Comparison of ENCODE assay signal across 19 cellular contexts in genomic region chr10:73628405-73628804, GRCh38. TPM values are rescaled to one million over a fixed set of nuclear protein-coding genes. Genes with fewer than 3 reads are reported as not detected.
DNase-seq lines count a peak whose midpoint lies in the region; ATAC-seq and TF ChIP-seq lines count a peak whose summit lies in the region.
"Had no signal": no experiment of that assay in that cellular context is flagged by ENCODE, and none has a peak within 500 bp of the region (broad histone marks: within the 10 kb centered on the region; RNA-seq: fewer than 3 reads in every experiment).

No MANE protein-coding gene starts in this region.

- CTCF ChIA-PET in mammary epithelial cell (lab: Charles Lee; ENCODE audit: low non-redundant PET), result no interaction called here

- H2AFZ ChIP-seq in mammary epithelial cell (ENCODE audit: low read depth, low read length), result no peak overlapping the region

- H3K36me3 ChIP-seq in mammary epithelial cell (ENCODE audit: insufficient read depth, low read length), result no peaks in the 10 kb centered on the region
- H3K36me3 ChIP-seq in mucosa of descending colon (ENCODE audit: low read depth), result no peaks in the 10 kb centered on the region
- H3K36me3 ChIP-seq in skeletal muscle tissue (ENCODE audit: control insufficient read depth in 3 of 3, insufficient read depth in 3 of 3, low read length in 3 of 3), result peaks cover 11 to 20% (median 14%) of the 10 kb centered on the region in 3 donors
- H3K36me3 ChIP-seq: SJCRH30 had no signal

- in situ Hi-C loops in mammary epithelial cell (cut with MboI; ENCODE audit: low sequenced_read_pairs in 2 of 2), result no loop called here

- H3K27ac ChIP-seq in mammary epithelial cell (ENCODE audit: insufficient read depth, low read depth, low read length) (no peak overlapping the region), skeletal muscle tissue (ENCODE audit: low read depth, low read length) (peak overlapping the region; percentile 11)
- H3K27ac ChIP-seq: SJCRH30 had no signal

- no peaks in the 10 kb centered on the region for H3K9me3 ChIP-seq in mammary epithelial cell (replicated peaks; ENCODE audit: insufficient read depth, low read length)
- no peaks in the 10 kb centered on the region for H3K9me3 ChIP-seq in mucosa of descending colon
- H3K9me3 ChIP-seq in skeletal muscle tissue (ENCODE audit: control insufficient read depth in 3 of 3, low read length in 3 of 3), result no peaks in the 10 kb centered on the region
- H3K9me3 ChIP-seq: Caco-2, SJCRH30 had no signal

- no peak overlapping the region for H3K4me2 ChIP-seq in mammary epithelial cell (ENCODE audit: insufficient read depth, low read depth, low read length)

- TF ChIP-seq CTCF in mammary epithelial cell (conservative IDR thresholded peaks at IDR 0.05 in 1 of 2, IDR thresholded peaks at IDR 0.05 in 1 of 2; ENCODE audit: extremely low read depth in 1 of 2, insufficient read depth in 1 of 2, low read depth in 1 of 2, low read length in 2 of 2) (no peak), mucosa of descending colon (IDR thresholded peaks at IDR 0.05) (no peak)

- no TSS peak for BruUV-seq in mammary epithelial cell (replicated peaks; lab: Mats Ljungman, UMichigan)

- H4K20me1 ChIP-seq in mammary epithelial cell (ENCODE audit: insufficient read depth, low read length), result no peaks in the 10 kb centered on the region

- no peak overlapping the region for H3K4me3 ChIP-seq in mammary epithelial cell (replicated peaks in 1 of 3; ENCODE audit: insufficient read depth in 1 of 3, low read depth in 2 of 3, low read length in 3 of 3)
- no peak overlapping the region for H3K4me3 ChIP-seq in mucosa of descending colon
- H3K4me3 ChIP-seq in skeletal muscle tissue (ENCODE audit: low read length in 3 of 3), result no peak overlapping the region
- H3K4me3 ChIP-seq: SJCRH30 had no signal

- no peaks in the 10 kb centered on the region for H3K27me3 ChIP-seq in mammary epithelial cell (ENCODE audit: insufficient read depth, low read length)
- no peaks in the 10 kb centered on the region for H3K27me3 ChIP-seq in skeletal muscle tissue (ENCODE audit: control insufficient read depth in 3 of 3, insufficient read depth in 3 of 3, low read length in 3 of 3)
- H3K27me3 ChIP-seq: SJCRH30 had no signal

- ATAC-seq in mucosa of descending colon, result peak; percentile 63
- no peak for ATAC-seq in GM18868 (IDR thresholded peaks at IDR 0.05; ENCODE audit: unreplicated experiment)
- ATAC-seq in HG03135 (IDR thresholded peaks at IDR 0.05; ENCODE audit: unreplicated experiment), result no peak

- DNase-seq in NCI-H2107 treated with DMSO at 0.1 percent for 48 hours (lab: John Stamatoyannopoulos, UW; ENCODE audit: unreplicated experiment) (peak; percentile 34), mammary epithelial cell (peak; percentile 31), mucosa of descending colon (peak; percentile 64 to 71 (median 71)), NOMO-1 (lab: John Stamatoyannopoulos, UW; ENCODE audit: unreplicated experiment in 2 of 2) (no peak), HT-29 (ENCODE audit: low spot score) (no peak)
- DNase-seq: Caco-2; CD4-positive, CD25-positive, alpha-beta regulatory T cell; DND-41; Kasumi-1; NCI-H1105 treated with DMSO at 0.1 percent for 48 hours; NCI-H1694 treated with DMSO at 0.1 percent for 48 hours; NCI-H2171; NCI-H446 treated with DMSO at 0.1 percent for 48 hours; RPMI8226 had no signal

- intact Hi-C loops in mammary epithelial cell (cut with micrococcal nuclease) (no loop called here), mucosa of descending colon (cut with DNase I, micrococcal nuclease) (no loop called here)

- H3K4me1 ChIP-seq in mammary epithelial cell (ENCODE audit: insufficient read depth, low read length), result peaks cover 6% of the 10 kb centered on the region
- H3K4me1 ChIP-seq in mucosa of descending colon (ENCODE audit: low read depth), result peaks cover 5% of the 10 kb centered on the region
- H3K4me1 ChIP-seq in skeletal muscle tissue (ENCODE audit: control insufficient read depth in 3 of 3, insufficient read depth in 3 of 3, low read length in 3 of 3), result peaks cover 3 to 26% (median 6%) of the 10 kb centered on the region in 3 donors

- H3K9ac ChIP-seq in mammary epithelial cell (ENCODE audit: insufficient read depth, low read length), result no peak overlapping the region
- no peak overlapping the region for H3K9ac ChIP-seq in skeletal muscle tissue (ENCODE audit: low read depth in 1 of 3, low read length in 3 of 3)

- H3K79me2 ChIP-seq in mammary epithelial cell (ENCODE audit: insufficient read depth, low read length), result peaks cover 14% of the 10 kb centered on the region

- dilution Hi-C loops in mammary epithelial cell (cut with HindIII; ENCODE audit: low sequenced_read_pairs), result no loop called here

- 4% methylated on average over 7 of the region's 7 CpGs for WGBS in mammary epithelial cell (ENCODE audit: low coverage, missing lambda C conversion rate)

RNA-seq across cellular contexts. Expression of gene MYOZ1, which starts 12.9 kb away (rescaled TPM):
- total RNA-seq in mammary epithelial cell (under 1 TPM in 1 of 2 donors, not detected in 1; 0.50 TPM), mucosa of descending colon (not detected), skeletal muscle tissue (1,224 TPM)
- not detected for polyA plus RNA-seq in mammary epithelial cell
- not detected for polyA minus RNA-seq in mammary epithelial cell
- total RNA-seq in HT-29 (2014; rRNA removed; shearing (Covaris generic)), result not detected in 2 replicates
- total RNA-seq: CD4-positive, CD25-positive, alpha-beta regulatory T cell had no signal
- polyA plus RNA-seq: CD4-positive, CD25-positive, alpha-beta regulatory T cell had no signal

RNA-seq across cellular contexts. Expression of gene SYNPO2L, which starts 27.4 kb away (rescaled TPM):
- not detected for total RNA-seq in mammary epithelial cell
- not detected for polyA plus RNA-seq in mammary epithelial cell
- polyA minus RNA-seq in mammary epithelial cell, result not detected
- total RNA-seq in mucosa of descending colon, result under 1 TPM in 1 of 3 donors, not detected in 2; 0.05 TPM
- total RNA-seq in skeletal muscle tissue, result 17.2 TPM
- not detected in 2 replicates for total RNA-seq in HT-29 (2014; rRNA removed; shearing (Covaris generic))
- total RNA-seq: CD4-positive, CD25-positive, alpha-beta regulatory T cell; H4 had no signal
- polyA plus RNA-seq: CD4-positive, CD25-positive, alpha-beta regulatory T cell had no signal

RNA-seq across cellular contexts. Expression of gene USP54, which starts 37.3 kb away (rescaled TPM):
- total RNA-seq in mammary epithelial cell (10 to 100 TPM; 11.0 to 30.8 TPM), mucosa of descending colon (100 to 1,000 TPM in 2 of 3 donors, 10 to 100 TPM in 1; 97.0 to 149 (median 109) TPM), skeletal muscle tissue (20.4 TPM)
- polyA plus RNA-seq in mammary epithelial cell, result 10.0 TPM
- polyA minus RNA-seq in mammary epithelial cell, result 20.9 TPM
- total RNA-seq in HT-29 (2014; rRNA removed; shearing (Covaris generic)), result 43.7 and 44.6 TPM in 2 replicates

Comparison
In these comparisons a context has a peak if more than half of its experiments do, and no peak if none do; other contexts are left out.
1. DNase-seq: peak in NCI-H2107 treated with DMSO at 0.1 percent for 48 hours (single experiment), mammary epithelial cell (single experiment) and mucosa of descending colon (3 of 3); none in NOMO-1 (0 of 2) and HT-29 (single experiment).
2. RNA of gene MYOZ1, which starts 12.9 kb away (total RNA-seq): 1,224 TPM in skeletal muscle tissue (single experiment); 0.50 TPM in mammary epithelial cell, not detected in mucosa of descending colon and not detected in HT-29; every median in the first group is over 100 times any median in the second.
3. RNA of gene SYNPO2L, which starts 27.4 kb away (total RNA-seq): 17.2 TPM in skeletal muscle tissue (single experiment); 0.05 TPM in mucosa of descending colon, not detected in mammary epithelial cell and not detected in HT-29; every median in the first group is over 10 times any median in the second.